17 cellular contexts compared by ENCODE assay signal in the genomic region with DNA sequence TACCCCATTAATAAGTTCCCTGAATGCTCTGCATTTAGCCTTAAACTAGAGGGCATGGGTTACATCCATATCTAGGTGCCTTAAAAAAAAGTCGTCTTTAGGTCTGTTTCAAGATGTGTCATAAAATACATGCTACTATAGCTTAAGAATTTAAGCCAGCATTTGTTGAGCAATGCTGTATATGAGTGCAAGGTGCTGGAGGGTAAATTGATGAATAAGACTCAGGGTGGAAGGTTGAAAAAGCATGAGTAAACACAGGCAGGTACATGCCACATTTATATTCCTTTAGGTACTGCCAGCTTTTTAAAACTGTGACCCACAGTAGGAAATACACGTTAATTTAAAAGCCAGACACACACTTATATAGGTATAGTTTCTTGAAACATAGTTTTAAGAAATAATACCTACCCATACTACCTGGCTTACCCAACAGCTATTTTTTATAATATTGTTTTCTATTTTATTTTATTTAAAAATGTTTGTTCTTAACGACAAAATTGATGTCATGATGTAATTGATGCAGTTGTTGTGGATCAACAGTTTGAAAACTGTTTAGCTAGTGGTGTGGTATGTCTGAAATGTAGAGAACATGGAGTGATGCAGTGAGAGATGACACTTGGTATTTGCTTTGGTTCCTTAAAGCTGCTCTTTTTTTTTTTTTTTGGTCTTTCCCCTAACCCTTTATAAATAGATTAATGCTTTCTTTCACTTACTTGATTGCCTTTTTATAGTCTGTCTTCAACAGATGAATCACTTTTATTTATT. TPM values are rescaled to one million over a fixed set of nuclear protein-coding genes. Genes with fewer than 3 reads are reported as not detected.
DNase-seq lines count a peak whose midpoint lies in the region; ATAC-seq, FAIRE-seq and TF ChIP-seq lines count a peak whose summit lies in the region.
"Had no signal": no experiment of that assay in that cellular context is flagged by ENCODE, and none has a peak within 500 bp of the region (broad histone marks: within the 10 kb centered on the region; RNA-seq: fewer than 3 reads in every experiment).

No MANE protein-coding gene starts in this region.

- H3K27me3 ChIP-seq in GM23248 (replicated peaks; ENCODE audit: insufficient read depth) (no peaks in the 10 kb centered on the region), keratinocyte (ENCODE audit: control insufficient read depth, extremely low read depth, insufficient read depth, low read length) (no peaks in the 10 kb centered on the region)
- H3K27me3 ChIP-seq: Peyer's patch had no signal

- H3K27ac ChIP-seq in 22Rv1 (0 out of 2 replicates have a peak overlapping the region, but pooled peaks have one; percentile 3), GM23248 (no peak overlapping the region), keratinocyte (ENCODE audit: control insufficient read depth, insufficient read depth, low read length) (peak overlapping the region; percentile 75)
- H3K27ac ChIP-seq: Peyer's patch had no signal

- 43 to 47% methylated on average over 3 of the region's 3 CpGs for WGBS in GM23248 (ENCODE audit: low coverage in 1 of 2, low lambda C conversion rate in 2 of 2, missing lambda C conversion rate in 2 of 2), 2 experiments

- H4K20me1 ChIP-seq in GM23248 (ENCODE audit: insufficient read depth) (peaks cover 5% of the 10 kb centered on the region; the same call in 1 of the 2 replicates), keratinocyte (ENCODE audit: control insufficient read depth, extremely low read depth, insufficient read depth, low read length) (peaks cover 34% of the 10 kb centered on the region)

- intact Hi-C loops in activated T-helper 2 cell treated with anti-CD3 and anti-CD28 coated beads, Interferon-gamma antibody, Interleukin-2, Interleukin-4, amounts not matched to agents 10 μg/mL and 5 μg/mL and 100 μg/mL, durations not matched to agents 14 hours and 24 hours and 36 hours (cut with micrococcal nuclease) = no loop called here

- dilution Hi-C loops in keratinocyte (cut with MboI; ENCODE audit: extremely low pct_ligation_motif_present, low sequenced_read_pairs) = no loop called here

- H3K9me3 ChIP-seq in GM23248 (ENCODE audit: low read depth) = no peaks in the 10 kb centered on the region
- no peaks in the 10 kb centered on the region for H3K9me3 ChIP-seq in keratinocyte (ENCODE audit: control insufficient read depth, low read depth, low read length)
- H3K9me3 ChIP-seq: Peyer's patch had no signal

- H3K4me3 Mint-ChIP-seq in activated T-helper 2 cell treated with anti-CD3 and anti-CD28 coated beads, Interferon-gamma antibody, Interleukin-2, Interleukin-4, amounts not matched to agents 10 μg/mL and 5 μg/mL and 100 μg/mL, durations not matched to agents 14 hours and 24 hours and 36 hours (ENCODE audit: low read depth) = peak overlapping the region; percentile 38
- H3K4me3 Mint-ChIP-seq: central memory CD8-positive, alpha-beta T cell; stimulated activated naive B cell treated with anti-CD40 and anti-IgM and Interleukin-4, amounts not matched to agents 10 μg/mL and 1 μg/mL and 100 μg/mL, for 72 hours had no signal

- DNase-seq in GM23248 = peak; percentile 34
- no peak for DNase-seq in activated T-helper 2 cell treated with anti-CD3 and anti-CD28 coated beads, Interferon-gamma antibody, Interleukin-2, Interleukin-4, amounts not matched to agents 10 μg/mL and 5 μg/mL and 100 μg/mL, durations not matched to agents 14 hours and 24 hours and 36 hours (ENCODE audit: low spot score)
- DNase-seq in keratinocyte (ENCODE audit: low read depth, low spot score) = peak; percentile 80
- no peak for DNase-seq in activated CD4-positive, CD25-positive, alpha-beta regulatory T cell (lab: John Stamatoyannopoulos, UW)
- DNase-seq: activated CD4-positive, alpha-beta T cell treated with anti-CD3 and anti-CD28 coated beads, Interleukin-2, amount 50 U/mL, for 48 hours; activated naive CD4-positive, alpha-beta T cell; DMS79; erythroblast; Peyer's patch; stimulated activated CD4-positive, alpha-beta T cell treated with anti-CD3 and anti-CD28 coated beads, Interleukin-4, amount 100 ng/mL, for 4 hours; stimulated activated naive B cell treated with anti-CD40 and anti-IgM and Interleukin-4, amounts not matched to agents 10 μg/mL and 1 μg/mL and 100 μg/mL, for 72 hours had no signal

- ATAC-seq in GM19328 (IDR thresholded peaks at IDR 0.05; ENCODE audit: unreplicated experiment) (no peak), HG03354 (IDR thresholded peaks at IDR 0.05; ENCODE audit: poor library complexity, severe bottlenecking, unreplicated experiment) (no peak), GM18502 (IDR thresholded peaks at IDR 0.05; ENCODE audit: poor library complexity, unreplicated experiment) (no peak)
- ATAC-seq: HCT116; stimulated activated naive B cell treated with anti-CD40 and anti-IgM and Interleukin-4, amounts not matched to agents 10 μg/mL and 1 μg/mL and 100 μg/mL, for 72 hours had no signal

- FAIRE-seq in keratinocyte (lab: Jason Lieb, UNC) = peak; percentile 84

- peaks cover 6% of the 10 kb centered on the region for H3F3A ChIP-seq in GM23248 (ENCODE audit: insufficient read depth)

- TF ChIP-seq CTCF in 22Rv1 (IDR thresholded peaks at IDR 0.05) = no peak
- TF ChIP-seq CTCF in keratinocyte (optimal IDR thresholded peaks at IDR 0.05 in 1 of 3, IDR thresholded peaks at IDR 0.05 in 1 of 3, conservative IDR thresholded peaks at IDR 0.05 in 1 of 3; ENCODE audit: extremely low read depth in 1 of 3, insufficient read depth in 2 of 3, low read length in 3 of 3) = no peak

- H3K36me3 ChIP-seq in GM23248 (ENCODE audit: low read depth) (peaks cover 22% of the 10 kb centered on the region), keratinocyte (ENCODE audit: control insufficient read depth in 2 of 2, extremely low read depth in 1 of 2, insufficient read depth in 2 of 2, low read length in 2 of 2) (peaks cover 3 to 14% of the 10 kb centered on the region in 2 experiments)

- no peaks in the 10 kb centered on the region for H3K9me3 Mint-ChIP-seq in activated T-helper 2 cell treated with anti-CD3 and anti-CD28 coated beads, Interferon-gamma antibody, Interleukin-2, Interleukin-4, amounts not matched to agents 10 μg/mL and 5 μg/mL and 100 μg/mL, durations not matched to agents 14 hours and 24 hours and 36 hours
- H3K9me3 Mint-ChIP-seq: central memory CD8-positive, alpha-beta T cell; stimulated activated naive B cell treated with anti-CD40 and anti-IgM and Interleukin-4, amounts not matched to agents 10 μg/mL and 1 μg/mL and 100 μg/mL, for 72 hours had no signal

- H3K9me2 ChIP-seq in GM23248 (ENCODE audit: insufficient read depth) = no peaks in the 10 kb centered on the region

- H3K4me1 Mint-ChIP-seq in activated T-helper 2 cell treated with anti-CD3 and anti-CD28 coated beads, Interferon-gamma antibody, Interleukin-2, Interleukin-4, amounts not matched to agents 10 μg/mL and 5 μg/mL and 100 μg/mL, durations not matched to agents 14 hours and 24 hours and 36 hours (ENCODE audit: low read depth) = peaks cover 43% of the 10 kb centered on the region

- H2AFZ ChIP-seq in GM23248 = no peak overlapping the region
- H2AFZ ChIP-seq in keratinocyte (ENCODE audit: control insufficient read depth, low read length) = no peak overlapping the region

- peaks cover 39% of the 10 kb centered on the region for H3K4me1 ChIP-seq in GM23248 (ENCODE audit: insufficient read depth)
- H3K4me1 ChIP-seq in keratinocyte (ENCODE audit: control insufficient read depth, extremely low read depth, insufficient read depth, low read length) = peaks cover 45% of the 10 kb centered on the region

- H3K4me2 ChIP-seq in GM23248 (ENCODE audit: unreplicated experiment) (no peak overlapping the region), keratinocyte (ENCODE audit: control insufficient read depth, extremely low read depth, insufficient read depth, low read depth, low read length) (peak overlapping the region; percentile 55)

- no peaks in the 10 kb centered on the region for H3K27me3 Mint-ChIP-seq in activated T-helper 2 cell treated with anti-CD3 and anti-CD28 coated beads, Interferon-gamma antibody, Interleukin-2, Interleukin-4, amounts not matched to agents 10 μg/mL and 5 μg/mL and 100 μg/mL, durations not matched to agents 14 hours and 24 hours and 36 hours (ENCODE audit: low read depth)
- H3K27me3 Mint-ChIP-seq: central memory CD8-positive, alpha-beta T cell; stimulated activated naive B cell treated with anti-CD40 and anti-IgM and Interleukin-4, amounts not matched to agents 10 μg/mL and 1 μg/mL and 100 μg/mL, for 72 hours had no signal

- H3K9ac ChIP-seq in GM23248 (no peak overlapping the region), keratinocyte (ENCODE audit: control insufficient read depth, extremely low read depth, insufficient read depth, low read length) (no peak overlapping the region)

- H3K9me1 ChIP-seq in keratinocyte (ENCODE audit: control insufficient read depth, extremely low read depth, insufficient read depth, low read length) = peaks cover 3% of the 10 kb centered on the region

- H3K79me2 ChIP-seq in GM23248 (ENCODE audit: insufficient read depth) (peaks cover 78% of the 10 kb centered on the region), keratinocyte (ENCODE audit: control insufficient read depth, insufficient read depth, low read length) (peaks cover 82% of the 10 kb centered on the region)

- peaks cover 58% of the 10 kb centered on the region for H3K36me3 Mint-ChIP-seq in activated T-helper 2 cell treated with anti-CD3 and anti-CD28 coated beads, Interferon-gamma antibody, Interleukin-2, Interleukin-4, amounts not matched to agents 10 μg/mL and 5 μg/mL and 100 μg/mL, durations not matched to agents 14 hours and 24 hours and 36 hours (ENCODE audit: low read depth)

- no peak overlapping the region for H3K27ac Mint-ChIP-seq in activated T-helper 2 cell treated with anti-CD3 and anti-CD28 coated beads, Interferon-gamma antibody, Interleukin-2, Interleukin-4, amounts not matched to agents 10 μg/mL and 5 μg/mL and 100 μg/mL, durations not matched to agents 14 hours and 24 hours and 36 hours
- H3K27ac Mint-ChIP-seq: stimulated activated naive B cell treated with anti-CD40 and anti-IgM and Interleukin-4, amounts not matched to agents 10 μg/mL and 1 μg/mL and 100 μg/mL, for 72 hours had no signal

- H3K4me3 ChIP-seq in GM23248 (no peak overlapping the region), keratinocyte (ENCODE audit: control insufficient read depth in 2 of 3, extremely low read depth in 1 of 3, insufficient read depth in 2 of 3, low read depth in 1 of 3, low read length in 3 of 3) (peak overlapping the region in 2 of 3 experiments; percentile 4 to 16)
- H3K4me3 ChIP-seq: Peyer's patch had no signal

- in situ Hi-C loops in GM23248 (cut with MboI) = no loop called here

RNA-seq across cellular contexts. Expression of a gene that starts 3.9 kb away (rescaled TPM):
- 18.1 and 34.0 TPM in 2 replicates for total RNA-seq in GM23248 (2014; rRNA removed; shearing (Covaris generic))
- 14.4 and 17.3 TPM in 2 replicates for polyA plus RNA-seq in GM23248 (2016; fragmentation: Nextera tagmentation; extraction: Ambion mirVana)
- 122 and 123 TPM in 2 replicates for total RNA-seq in activated T-helper 2 cell treated with anti-CD3 and anti-CD28 coated beads, Interferon-gamma antibody, Interleukin-2, Interleukin-4, amounts not matched to agents 10 μg/mL and 5 μg/mL and 100 μg/mL, durations not matched to agents 14 hours and 24 hours and 36 hours
- 124 to 181 TPM (median 124 TPM) in 3 replicates for polyA plus RNA-seq in keratinocyte
- 109 TPM for polyA plus RNA-seq in keratinocyte (2011; ENCODE audit: low read depth)
- 28.9 and 62.6 TPM in 2 replicates for polyA plus RNA-seq in keratinocyte (2011; cell fraction: cytosol; rRNA removed)
- polyA plus RNA-seq in keratinocyte (2011; cell fraction: nucleus; rRNA removed) = 174 and 233 TPM in 2 replicates
- 113 and 126 TPM in 2 replicates for polyA plus RNA-seq in keratinocyte (2012; ENCODE audit: low replicate concordance)
- polyA minus RNA-seq in keratinocyte = 77.0 to 418 TPM (median 257 TPM) in 3 replicates
- polyA minus RNA-seq in keratinocyte (2011; cell fraction: cytosol; rRNA and poly(A)+ RNA removed) = 65.6 TPM
- polyA minus RNA-seq in keratinocyte (2011; cell fraction: nucleus; rRNA and poly(A)+ RNA removed) = 240 and 404 TPM in 2 replicates

Comparison
In these comparisons a context has a peak if more than half of its experiments do, and no peak if none do; other contexts are left out.
1. DNase-seq: peak in GM23248 (single experiment) and keratinocyte (single experiment); none in activated T-helper 2 cell treated with anti-CD3 and anti-CD28 coated beads, Interferon-gamma antibody, Interleukin-2, Interleukin-4, amounts not matched to agents 10 μg/mL and 5 μg/mL and 100 μg/mL, durations not matched to agents 14 hours and 24 hours and 36 hours (single experiment) and activated CD4-positive, CD25-positive, alpha-beta regulatory T cell (0 of 4).